Comparison of ENCODE assay signal across 7 cellular contexts in genomic region chr19:56567274-56568120, GRCh38.
DNase-seq lines count a peak whose midpoint lies in the region; ATAC-seq lines count a peak whose summit lies in the region.

Gene ZNF470 (plus strand): TSS chr19:56567468. CDS start chr19:56570312, 2,844 bp downstream.

- peak; percentile 53 for DNase-seq in NCI-H345 treated with DMSO at 0.1 percent for 48 hours (lab: John Stamatoyannopoulos, UW; ENCODE audit: unreplicated experiment)
- DNase-seq in activated CD4-positive, alpha-beta T cell treated with anti-CD3 and anti-CD28 coated beads, Interleukin-2, amount 50 U/mL, for 1 hour = peak; percentile 85
- DNase-seq in dedifferentiated amniotic fluid mesenchymal stem cell (ENCODE audit: extremely low spot score) = peak; percentile 93
- peak; percentile 97 for DNase-seq in left kidney (ENCODE audit: low read depth, low spot score)
- DNase-seq in stimulated activated CD4-positive, alpha-beta T cell treated with anti-CD3 and anti-CD28 coated beads, Interleukin-1b, Interleukin-23, amount 100 ng/mL, for 4 hours (ENCODE audit: low read depth in 2 of 2) = peak; percentile 69 to 81

- ATAC-seq in GM18520 (IDR thresholded peaks at IDR 0.05; ENCODE audit: unreplicated experiment) (peak; percentile 80), HG03039 (IDR thresholded peaks at IDR 0.05; ENCODE audit: unreplicated experiment) (peak; percentile 91)

Comparison
In these comparisons a context has a peak if more than half of its experiments do, and no peak if none do; other contexts are left out.
1. Peak in every context shown above with its lines: DNase-seq and ATAC-seq.